Comparison of ENCODE assay signal across 1 cellular context in the genomic region with DNA sequence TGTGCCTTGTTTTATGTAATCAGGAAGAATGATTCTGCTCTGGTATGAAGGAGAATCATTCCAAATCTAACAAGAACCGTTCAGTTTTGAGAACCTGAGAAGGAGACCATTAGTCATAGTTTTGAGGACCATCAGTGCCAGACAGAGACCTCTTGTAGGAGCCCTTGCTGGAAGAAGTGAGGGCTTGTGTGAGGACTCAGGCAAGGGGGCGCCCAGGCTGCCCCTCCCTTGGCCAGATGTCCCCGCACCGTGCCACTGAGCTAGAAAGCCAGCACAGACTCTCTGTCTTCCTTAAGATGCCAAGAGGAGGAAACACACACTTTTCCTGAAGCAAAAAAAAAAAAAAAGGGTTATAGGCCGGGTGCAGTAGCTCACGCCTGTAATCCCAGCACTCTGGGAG.
TF ChIP-seq lines count a peak whose summit lies in the region.

No MANE protein-coding gene starts in this region.

TF ChIP-seq in K562, 482 proteins besides CTCF, POLR2A, EP300 and RAD21 (continued from another document):
- no peak for TF ChIP-seq ZHX1 (conservative IDR thresholded peaks at IDR 0.05; ENCODE audit: low read length)
- TF ChIP-seq BACH1 (tag; IDR thresholded peaks at IDR 0.05), result no peak
- TF ChIP-seq, protein P1, sequence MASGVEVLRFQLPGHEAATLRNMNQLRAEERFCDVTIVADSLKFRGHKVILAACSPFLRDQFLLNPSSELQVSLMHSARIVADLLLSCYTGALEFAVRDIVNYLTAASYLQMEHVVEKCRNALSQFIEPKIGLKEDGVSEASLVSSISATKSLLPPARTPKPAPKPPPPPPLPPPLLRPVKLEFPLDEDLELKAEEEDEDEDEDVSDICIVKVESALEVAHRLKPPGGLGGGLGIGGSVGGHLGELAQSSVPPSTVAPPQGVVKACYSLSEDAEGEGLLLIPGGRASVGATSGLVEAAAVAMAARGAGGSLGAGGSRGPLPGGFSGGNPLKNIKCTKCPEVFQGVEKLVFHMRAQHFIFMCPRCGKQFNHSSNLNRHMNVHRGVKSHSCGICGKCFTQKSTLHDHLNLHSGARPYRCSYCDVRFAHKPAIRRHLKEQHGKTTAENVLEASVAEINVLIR (CRISPR knock-in tag; IDR thresholded peaks at IDR 0.05), result no peak
- no peak for TF ChIP-seq ZNF507 (tag; conservative IDR thresholded peaks at IDR 0.05)
- TF ChIP-seq ZNF407 (IDR thresholded peaks at IDR 0.05; ENCODE audit: low read depth), result no peak
- no peak for TF ChIP-seq NFYB (IDR thresholded peaks at IDR 0.05; ENCODE audit: extremely low read depth, insufficient read length)
- no peak for TF ChIP-seq ZNF518B (CRISPR knock-in tag; IDR thresholded peaks at IDR 0.05)
- no peak for TF ChIP-seq NCOR1 (IDR thresholded peaks at IDR 0.05)
- TF ChIP-seq PRDM10 (IDR thresholded peaks at IDR 0.05; ENCODE audit: partially characterized antibody), result no peak
- no peak for TF ChIP-seq ZNF253 (CRISPR knock-in tag; conservative IDR thresholded peaks at IDR 0.05)
- no peak for TF ChIP-seq CREB3 (tag; conservative IDR thresholded peaks at IDR 0.05; ENCODE audit: low read depth)
- TF ChIP-seq EZH2 (IDR thresholded peaks at IDR 0.05; ENCODE audit: borderline replicate concordance, low read depth, low read length), result no peak
